31 cellular contexts compared by ENCODE assay signal in the genomic region with DNA sequence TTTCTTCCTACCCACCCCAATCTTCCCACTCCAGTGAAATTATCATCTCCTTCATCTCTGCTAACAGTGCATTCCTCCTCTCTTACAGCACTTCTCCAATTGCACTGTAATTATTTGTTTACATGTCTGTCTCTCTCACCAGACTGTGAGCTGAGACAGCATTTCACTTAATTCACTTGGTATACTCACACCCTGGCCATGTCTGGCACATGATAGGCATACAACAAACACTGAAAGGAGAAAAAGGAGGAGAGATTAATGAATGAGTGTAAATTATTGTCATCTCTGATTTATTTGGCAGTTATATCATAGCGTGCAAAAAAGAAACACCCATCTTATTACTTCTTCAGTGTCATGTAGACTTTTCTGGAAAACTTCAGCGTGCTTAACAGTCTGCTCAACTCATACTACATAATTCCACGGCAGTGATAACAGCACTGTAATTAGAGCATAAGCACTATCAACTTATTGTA.
DNase-seq lines count a peak whose midpoint lies in the region; TF ChIP-seq lines count a peak whose summit lies in the region.
"Had no signal": no experiment of that assay in that cellular context is flagged by ENCODE, and none has a peak within 500 bp of the region (broad histone marks: within the 10 kb centered on the region; RNA-seq: fewer than 3 reads in every experiment).

No MANE protein-coding gene starts in this region.

- peaks cover 11% of the 10 kb centered on the region for H3K4me1 ChIP-seq in hepatocyte (ENCODE audit: insufficient read depth)
- H3K4me1 ChIP-seq in parathyroid adenoma: peaks cover 3% of the 10 kb centered on the region
- H3K4me1 ChIP-seq: adrenal gland, BLaER1, esophagus squamous epithelium, gastroesophageal sphincter, spleen, upper lobe of right lung had no signal

- no peaks in the 10 kb centered on the region for H3K79me2 ChIP-seq in hepatocyte
- H3K79me2 ChIP-seq in parathyroid adenoma: no peaks in the 10 kb centered on the region

- H3K4me2 ChIP-seq in hepatocyte (peak overlapping the region; percentile 10), parathyroid adenoma (ENCODE audit: low read length) (peak overlapping the region; percentile 54)
- H3K4me2 ChIP-seq: BLaER1 had no signal

- 34% methylated on average over 3 of the region's 3 CpGs for WGBS in hepatocyte (ENCODE audit: low lambda C conversion rate, missing lambda C conversion rate)

- no peak for TF ChIP-seq CTCF in hepatocyte (IDR thresholded peaks at IDR 0.05; ENCODE audit: poor library complexity)
- no peak for TF ChIP-seq CTCF in parathyroid adenoma (IDR thresholded peaks at IDR 0.05)

- no peak overlapping the region for H3K9ac ChIP-seq in parathyroid adenoma
- H3K9ac ChIP-seq: BLaER1 had no signal

- H3K9me3 ChIP-seq in hepatocyte (ENCODE audit: low read depth) (no peaks in the 10 kb centered on the region), parathyroid adenoma (ENCODE audit: control insufficient read depth, low read length) (no peaks in the 10 kb centered on the region)
- H3K9me3 ChIP-seq: adrenal gland, BLaER1, esophagus squamous epithelium, gastroesophageal sphincter, spleen, upper lobe of right lung had no signal

- no peak overlapping the region for H2AFZ ChIP-seq in hepatocyte
- no peak overlapping the region for H2AFZ ChIP-seq in parathyroid adenoma

- no peaks in the 10 kb centered on the region for H4K20me1 ChIP-seq in hepatocyte (ENCODE audit: insufficient read depth, poor library complexity, severe bottlenecking)
- H4K20me1 ChIP-seq: BLaER1 had no signal

- DNase-seq in H4 (ENCODE audit: low spot score) (peak; percentile 55), NCI-H748 treated with DMSO at 0.1 percent for 48 hours (lab: John Stamatoyannopoulos, UW) (peak; percentile 21), hepatocyte (ENCODE audit: low spot score) (no peak), putamen (ENCODE audit: low spot score) (no peak), occipital lobe (lab: John Stamatoyannopoulos, UW) (no peak), activated gamma-delta T cell (lab: John Stamatoyannopoulos, UW) (no peak)
- DNase-seq: activated CD4-positive, CD25-positive, alpha-beta regulatory T cell treated with anti-CD3 and anti-CD28 coated beads, Interleukin-2, amount 50 U/mL, for 72 hours; activated CD8-positive, alpha-beta T cell treated with anti-CD3 and anti-CD28 coated beads for 36 hours; activated T-cell treated with anti-CD3 and anti-CD28 coated beads for 4 hours; adrenal gland; COR-L47; DMS79 treated with DMSO at 0.1 percent for 48 hours; endodermal cell; esophagus squamous epithelium; H9; kidney; NCI-H1048; NCI-H187 treated with DMSO at 0.1 percent for 48 hours; NCI-H345; SIG-M5; spleen; stimulated activated CD4-positive, alpha-beta T cell treated with anti-CD3 and anti-CD28 coated beads, Interleukin-2, amount 100 ng/mL, for 48 hours; substantia nigra; upper lobe of right lung had no signal

- H3K27ac ChIP-seq in hepatocyte (peak overlapping the region; percentile 31), parathyroid adenoma (no peak overlapping the region)
- H3K27ac ChIP-seq: adrenal gland, BLaER1, coronary artery, esophagus squamous epithelium, gastroesophageal sphincter, HL-60, spleen, upper lobe of right lung had no signal

- H3K27me3 ChIP-seq in hepatocyte (no peaks in the 10 kb centered on the region), parathyroid adenoma (ENCODE audit: control insufficient read depth, insufficient read depth, low read length) (no peaks in the 10 kb centered on the region)
- H3K27me3 ChIP-seq: adrenal gland, BLaER1, esophagus squamous epithelium, gastroesophageal sphincter, spleen, upper lobe of right lung had no signal

- H3K4me3 ChIP-seq in hepatocyte: no peak overlapping the region
- peak overlapping the region; percentile 23 for H3K4me3 ChIP-seq in parathyroid adenoma (ENCODE audit: low read depth, low read length)
- H3K4me3 ChIP-seq: adrenal gland, BLaER1, coronary artery, esophagus squamous epithelium, gastroesophageal sphincter, GM12878, lung, spleen, upper lobe of right lung had no signal

- no peaks in the 10 kb centered on the region for H3K9me2 ChIP-seq in hepatocyte (replicated peaks; ENCODE audit: insufficient read depth)

- H3K36me3 ChIP-seq in hepatocyte (replicated peaks; ENCODE audit: insufficient read depth, low read depth): no peaks in the 10 kb centered on the region
- H3K36me3 ChIP-seq in parathyroid adenoma (ENCODE audit: control insufficient read depth, insufficient read depth, low read length): no peaks in the 10 kb centered on the region
- H3K36me3 ChIP-seq: adrenal gland, BLaER1, esophagus squamous epithelium, gastroesophageal sphincter, spleen, upper lobe of right lung had no signal

Comparison
In these comparisons a context has a peak if more than half of its experiments do, and no peak if none do; other contexts are left out.
1. DNase-seq: peak in H4 (single experiment) and NCI-H748 treated with DMSO at 0.1 percent for 48 hours (single experiment); none in hepatocyte (single experiment), putamen (single experiment), occipital lobe (single experiment) and activated gamma-delta T cell (single experiment).